Comparison of ENCODE assay signal across 1 cellular context in the genomic region with DNA sequence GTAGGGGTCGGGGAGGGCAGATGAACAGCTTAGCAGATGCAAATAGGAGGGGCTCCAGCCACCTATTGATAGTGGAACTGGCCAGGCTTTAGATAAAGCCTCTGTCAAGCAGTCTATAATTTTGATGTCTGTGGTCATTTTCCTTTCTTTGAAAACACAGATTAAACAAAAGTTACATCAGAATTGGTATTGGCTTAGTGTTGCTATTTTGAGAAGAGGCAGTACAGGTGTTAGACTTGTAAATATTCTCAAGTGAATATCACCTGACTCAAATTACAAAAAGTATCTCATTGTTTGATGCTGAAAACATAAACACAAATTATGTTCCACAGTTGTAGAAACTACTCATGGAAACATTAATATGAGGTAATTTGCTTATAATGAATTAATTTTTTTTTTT.
TF ChIP-seq lines count a peak whose summit lies in the region.

No MANE protein-coding gene starts in this region.

TF ChIP-seq in K562, 482 proteins besides CTCF, POLR2A, EP300 and RAD21:
- TF ChIP-seq TCF3 (CRISPR knock-in tag; IDR thresholded peaks at IDR 0.05) (peak; percentile 51), RBFOX2 (IDR thresholded peaks at IDR 0.05; ENCODE audit: low read depth, low read length) (no peak), PCBP2 (IDR thresholded peaks at IDR 0.05; ENCODE audit: low read depth, low read length, poor library complexity, severe bottlenecking) (no peak), SMAD4 (CRISPR knock-in tag; conservative IDR thresholded peaks at IDR 0.05) (no peak), MEIS2 (IDR thresholded peaks at IDR 0.05; ENCODE audit: partially characterized antibody) (no peak), ZNF699 (CRISPR knock-in tag; IDR thresholded peaks at IDR 0.05; ENCODE audit: insufficient replicate concordance) (no peak), ELF4 (CRISPR knock-in tag; IDR thresholded peaks at IDR 0.05) (no peak), GTF2E2 (tag; IDR thresholded peaks at IDR 0.05) (no peak), CEBPG (CRISPR knock-in tag; IDR thresholded peaks at IDR 0.05) (no peak), CEBPG (tag; conservative IDR thresholded peaks at IDR 0.05 in 1 of 2, IDR thresholded peaks at IDR 0.05 in 1 of 2) (0 out of 4 replicates have a peak, but pooled peaks of 1 of the 2 experiments have one; percentile 16), CCNT2 (IDR thresholded peaks at IDR 0.05; ENCODE audit: borderline replicate concordance, extremely low read depth, insufficient read length, low read depth, low read length) (no peak), NONO (IDR thresholded peaks at IDR 0.05; ENCODE audit: low read depth in 2 of 2, low read length in 1 of 2) (no peak)
- TF ChIP-seq, protein P1, sequence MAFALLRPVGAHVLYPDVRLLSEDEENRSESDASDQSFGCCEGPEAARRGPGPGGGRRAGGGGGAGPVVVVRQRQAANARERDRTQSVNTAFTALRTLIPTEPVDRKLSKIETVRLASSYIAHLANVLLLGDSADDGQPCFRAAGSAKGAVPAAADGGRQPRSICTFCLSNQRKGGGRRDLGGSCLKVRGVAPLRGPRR (CRISPR knock-in tag; IDR thresholded peaks at IDR 0.05), result no peak
